In the genomic region with DNA sequence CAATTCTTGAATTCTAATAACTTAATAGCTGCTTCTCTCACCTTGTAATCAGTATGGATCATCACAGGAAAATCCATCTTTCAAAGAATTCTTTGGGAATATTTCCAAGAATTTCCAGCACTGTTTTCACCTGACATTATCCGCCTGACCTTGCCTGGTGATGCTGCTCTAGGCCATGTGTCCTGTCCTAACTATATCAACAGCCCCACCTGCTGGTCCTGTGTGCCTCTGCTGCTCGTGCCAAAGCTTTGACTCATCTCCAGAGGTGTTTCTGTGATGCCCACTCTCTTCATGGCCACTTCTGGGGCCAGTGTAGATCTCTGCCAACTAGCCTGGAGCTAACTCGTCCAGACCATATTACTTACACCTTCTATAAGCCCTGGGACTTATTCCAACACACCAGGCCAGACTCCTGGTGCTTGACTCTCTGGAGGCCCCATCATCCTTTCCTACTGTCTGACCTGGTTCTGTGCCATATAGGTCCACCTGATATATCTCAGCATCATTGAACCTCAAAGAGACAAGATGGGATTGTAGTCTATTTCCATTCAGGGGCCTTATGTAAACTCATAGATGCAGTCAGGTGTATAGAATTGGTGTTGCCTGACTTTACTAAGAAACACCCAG, we compare ENCODE assay signal across 9 cellular contexts.
DNase-seq lines count a peak whose midpoint lies in the region; ATAC-seq, FAIRE-seq and TF ChIP-seq lines count a peak whose summit lies in the region.
"Had no signal": no experiment of that assay in that cellular context is flagged by ENCODE, and none has a peak within 500 bp of the region (broad histone marks: within the 10 kb centered on the region; RNA-seq: fewer than 3 reads in every experiment).

No MANE protein-coding gene starts in this region.

- no peaks in the 10 kb centered on the region for H3K9me3 Mint-ChIP-seq in activated naive CD8-positive, alpha-beta T cell (ENCODE audit: low read depth)
- H3K9me3 Mint-ChIP-seq: activated B cell treated with CpG ODN at 0.5 μM for 24 hours had no signal

- peak; percentile 83 for TF ChIP-seq CTCF in D721Med (IDR thresholded peaks at IDR 0.05; ENCODE audit: insufficient read depth, missing control alignments)

- peaks cover 4% of the 10 kb centered on the region for H3K4me1 Mint-ChIP-seq in activated naive CD8-positive, alpha-beta T cell (ENCODE audit: low read depth)
- H3K4me1 Mint-ChIP-seq: activated B cell treated with CpG ODN at 0.5 μM for 24 hours had no signal

- peak; percentile 44 for DNase-seq in D721Med (ENCODE audit: insufficient read length, low spot score)
- DNase-seq in Kasumi-1 (lab: John Stamatoyannopoulos, UW): peak; percentile 41 to 56
- peak; percentile 58 for DNase-seq in left cardiac atrium
- DNase-seq in sciatic nerve (ENCODE audit: low spot score): peak; percentile 85
- DNase-seq: activated B cell treated with CpG ODN at 0.5 μM for 24 hours had no signal

- no peak overlapping the region for H3K4me3 Mint-ChIP-seq in activated naive CD8-positive, alpha-beta T cell
- H3K4me3 Mint-ChIP-seq: activated B cell treated with CpG ODN at 0.5 μM for 24 hours had no signal

- no peaks in the 10 kb centered on the region for H3K27me3 Mint-ChIP-seq in activated naive CD8-positive, alpha-beta T cell

- peak; percentile 66 for ATAC-seq in GM21515 (IDR thresholded peaks at IDR 0.05; ENCODE audit: unreplicated experiment)
- ATAC-seq in SK-N-SH treated with all-trans-retinoic acid at 6 μM for 48 hours: peak; percentile 95
- ATAC-seq in left cardiac atrium: peak; percentile 75 to 79
- peak; percentile 88 for ATAC-seq in sciatic nerve
- no peak for ATAC-seq in HG03025 (IDR thresholded peaks at IDR 0.05; ENCODE audit: low FRiP score, unreplicated experiment)

- peak overlapping the region; percentile 1 for H3K27ac Mint-ChIP-seq in activated naive CD8-positive, alpha-beta T cell
- H3K27ac Mint-ChIP-seq: activated B cell treated with CpG ODN at 0.5 μM for 24 hours had no signal

- no peak for FAIRE-seq in D721Med (lab: Jason Lieb, UNC)

- intact Hi-C loops in left cardiac atrium (cut with DNase I): no loop called here
- intact Hi-C loops in sciatic nerve (cut with DNase I): no loop called here

- peaks cover 9% of the 10 kb centered on the region for H3K36me3 Mint-ChIP-seq in activated naive CD8-positive, alpha-beta T cell

TF ChIP-seq in SK-N-SH treated with all-trans-retinoic acid at 6 μM for 48 hours, 23 proteins besides CTCF, POLR2A, EP300 and RAD21:
- TF ChIP-seq ZFP3 (CRISPR knock-in tag; IDR thresholded peaks at IDR 0.05): no peak
- no peak for TF ChIP-seq ARNTL (CRISPR knock-in tag; IDR thresholded peaks at IDR 0.05; ENCODE audit: borderline replicate concordance, low read depth)
- TF ChIP-seq PPARA (CRISPR knock-in tag; IDR thresholded peaks at IDR 0.05; ENCODE audit: borderline replicate concordance): no peak
- no peak for TF ChIP-seq ESRRG (CRISPR knock-in tag; IDR thresholded peaks at IDR 0.05)
- TF ChIP-seq ISL1 (CRISPR knock-in tag; IDR thresholded peaks at IDR 0.05): no peak
- TF ChIP-seq ZFP30 (CRISPR knock-in tag; IDR thresholded peaks at IDR 0.05): no peak
- TF ChIP-seq, protein P1, sequence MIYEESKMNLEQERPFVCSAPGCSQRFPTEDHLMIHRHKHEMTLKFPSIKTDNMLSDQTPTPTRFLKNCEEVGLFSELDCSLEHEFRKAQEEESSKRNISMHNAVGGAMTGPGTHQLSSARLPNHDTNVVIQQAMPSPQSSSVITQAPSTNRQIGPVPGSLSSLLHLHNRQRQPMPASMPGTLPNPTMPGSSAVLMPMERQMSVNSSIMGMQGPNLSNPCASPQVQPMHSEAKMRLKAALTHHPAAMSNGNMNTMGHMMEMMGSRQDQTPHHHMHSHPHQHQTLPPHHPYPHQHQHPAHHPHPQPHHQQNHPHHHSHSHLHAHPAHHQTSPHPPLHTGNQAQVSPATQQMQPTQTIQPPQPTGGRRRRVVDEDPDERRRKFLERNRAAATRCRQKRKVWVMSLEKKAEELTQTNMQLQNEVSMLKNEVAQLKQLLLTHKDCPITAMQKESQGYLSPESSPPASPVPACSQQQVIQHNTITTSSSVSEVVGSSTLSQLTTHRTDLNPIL (CRISPR knock-in tag; IDR thresholded peaks at IDR 0.05; ENCODE audit: low read depth): no peak
- TF ChIP-seq PATZ1 (CRISPR knock-in tag; IDR thresholded peaks at IDR 0.05; ENCODE audit: borderline replicate concordance): no peak
- TF ChIP-seq TOX (CRISPR knock-in tag; IDR thresholded peaks at IDR 0.05; ENCODE audit: borderline replicate concordance): no peak
- no peak for TF ChIP-seq OSR1 (CRISPR knock-in tag; IDR thresholded peaks at IDR 0.05)
- no peak for TF ChIP-seq ZNF8 (CRISPR knock-in tag; IDR thresholded peaks at IDR 0.05)
- TF ChIP-seq ZNF565 (CRISPR knock-in tag; conservative IDR thresholded peaks at IDR 0.05; ENCODE audit: low read depth): no peak
- TF ChIP-seq POU6F1 (CRISPR knock-in tag; IDR thresholded peaks at IDR 0.05; ENCODE audit: borderline replicate concordance, low read depth): no peak
- TF ChIP-seq BACH2 (CRISPR knock-in tag; IDR thresholded peaks at IDR 0.05; ENCODE audit: borderline replicate concordance): no peak
- no peak for TF ChIP-seq SNAI2 (CRISPR knock-in tag; IDR thresholded peaks at IDR 0.05)
- no peak for TF ChIP-seq ZNF70 (CRISPR knock-in tag; IDR thresholded peaks at IDR 0.05)
- TF ChIP-seq CSDC2 (CRISPR knock-in tag; IDR thresholded peaks at IDR 0.05): no peak
- no peak for TF ChIP-seq TCF4 (CRISPR knock-in tag; IDR thresholded peaks at IDR 0.05; ENCODE audit: borderline replicate concordance)
- TF ChIP-seq TSHZ2 (CRISPR knock-in tag; IDR thresholded peaks at IDR 0.05): no peak
- TF ChIP-seq GLIS3 (CRISPR knock-in tag; IDR thresholded peaks at IDR 0.05): no peak
